12 cellular contexts compared by ENCODE assay signal in genomic region chr6:150311149-150311946, GRCh38. TPM values are rescaled to one million over a fixed set of nuclear protein-coding genes. Genes with fewer than 3 reads are reported as not detected.
"Had no signal": no experiment of that assay in that cellular context is flagged by ENCODE, and none has a peak within 500 bp of the region (broad histone marks: within the 10 kb centered on the region; RNA-seq: fewer than 3 reads in every experiment).

No MANE protein-coding gene starts in this region.

RNA-seq across cellular contexts. Expression of gene IYD, which starts 57.5 kb away (rescaled TPM):
- total RNA-seq: activated T-helper 1 cell treated with anti-CD3 and anti-CD28 coated beads, Interleukin-12 subunit alpha, Interleukin-12 subunit beta, Interleukin-2, Interleukin-4 antibody, amounts not matched to agents 30 ng/mL and 10 ng/mL and 1 ng/mL, durations not matched to agents 14 hours and 24 hours and 36 hours; cardiac muscle cell; dermis blood vessel endothelial cell; endothelial cell of umbilical vein; esophagus mucosa; kidney epithelial cell; naive thymus-derived CD8-positive, alpha-beta T cell; ovary; spleen; temporal lobe; uterus had no signal
- polyA plus RNA-seq: cardiac muscle cell; endothelial cell of umbilical vein; naive thymus-derived CD8-positive, alpha-beta T cell; ovary; SK-N-SH; spleen had no signal
